ENCODE assay signal across 31 cellular contexts in the genomic region with DNA sequence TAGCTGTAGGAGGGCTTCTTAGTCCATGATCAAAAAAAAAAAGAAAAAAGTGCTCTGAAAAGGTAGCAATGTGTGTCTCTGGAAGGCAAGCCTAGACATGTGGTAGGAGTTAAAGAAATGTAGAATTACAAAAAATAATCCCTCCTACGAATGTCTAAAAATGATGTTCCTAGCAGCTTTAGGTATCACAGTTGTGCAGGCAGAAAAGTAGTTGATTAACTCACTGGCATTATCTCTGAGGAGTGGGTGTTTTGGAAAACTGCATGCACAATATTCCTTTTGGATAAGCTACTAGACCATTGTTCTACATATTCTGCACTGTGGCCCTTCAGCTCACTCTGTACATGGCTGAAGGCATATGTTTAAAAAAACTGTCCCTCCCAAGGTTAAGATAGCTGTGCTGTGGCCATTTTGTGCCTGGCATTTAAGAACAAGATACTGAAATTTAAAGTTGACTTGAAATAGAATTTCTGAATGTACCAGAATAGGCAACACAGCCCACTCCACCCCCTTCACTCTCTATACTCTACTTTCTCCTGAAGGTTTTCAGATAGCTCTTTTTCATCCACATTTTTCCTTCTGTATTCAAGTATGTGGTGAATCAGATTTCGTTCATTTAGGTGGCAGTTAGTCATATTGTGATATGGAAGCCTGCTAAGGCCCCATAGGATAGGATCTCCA.
"Had no signal": no experiment of that assay in that cellular context is flagged by ENCODE, and none has a peak within 500 bp of the region (broad histone marks: within the 10 kb centered on the region; RNA-seq: fewer than 3 reads in every experiment).

No MANE protein-coding gene starts in this region.

- H3K36me3 ChIP-seq: SJCRH30, WERI-Rb-1 had no signal

- H3K4me2 ChIP-seq: KMS-11 had no signal

- DNase-seq: activated CD4-positive, alpha-beta memory T cell treated with anti-CD3 and anti-CD28 coated beads, Interleukin-2, amount 10 ng/mL, durations not matched to agents 7 days and 5 days; activated CD4-positive, alpha-beta T cell treated with anti-CD3 and anti-CD28 coated beads for 1 hour; activated CD4-positive, alpha-beta T cell treated with anti-CD3 and anti-CD28 coated beads for 48 hours; activated CD4-positive, CD25-positive, alpha-beta regulatory T cell; activated CD8-positive, alpha-beta memory T cell treated with anti-CD3 and anti-CD28 coated beads for 24 hours; activated CD8-positive, alpha-beta memory T cell treated with anti-CD3 and anti-CD28 coated beads, Interleukin-2, amount 10 ng/mL, durations not matched to agents 7 days and 5 days; activated CD8-positive, alpha-beta memory T cell treated with anti-CD3 and anti-CD28 coated beads, Interleukin-2, amount 50 U/mL, for 48 hours; activated effector memory CD4-positive, alpha-beta T cell treated with anti-CD3 and anti-CD28 coated beads, Interleukin-2, amount 50 U/mL, for 16 hours; activated naive CD4-positive, alpha-beta T cell; activated naive CD4-positive, alpha-beta T cell treated with anti-CD3 and anti-CD28 coated beads, Interleukin-2, amount 50 U/mL, for 16 hours; activated naive CD8-positive, alpha-beta T cell treated with anti-CD3 and anti-CD28 coated beads for 36 hours; activated T-cell treated with anti-CD3 and anti-CD28 coated beads, Interleukin-2, amount 50 U/mL, for 72 hours; body of pancreas; MM.1S; MV-4-11; NCI-H1092; NCI-H1436 treated with DMSO at 0.1 percent for 48 hours; NCI-H1694 treated with DMSO at 0.1 percent for 48 hours; NCI-H2029; NCI-H2107; NCI-H226; NCI-H446 treated with DMSO at 0.1 percent for 48 hours; NCI-H524 treated with DMSO at 0.1 percent for 48 hours; SHP77; SJCRH30; T1000; WERI-Rb-1 had no signal

- H3K4me1 ChIP-seq: body of pancreas, SJCRH30 had no signal

- H3K27ac ChIP-seq: body of pancreas, KMS-11, SJCRH30, SK-N-MC, WERI-Rb-1 had no signal

- H3K27me3 ChIP-seq: body of pancreas, SJCRH30 had no signal

- H3K9ac ChIP-seq: KMS-11 had no signal

- H3K9me3 ChIP-seq: SJCRH30 had no signal

- ATAC-seq: activated CD8-positive, alpha-beta memory T cell treated with anti-CD3 and anti-CD28 coated beads, Interleukin-2, amount 10 ng/mL, durations not matched to agents 7 days and 5 days; activated T-cell treated with anti-CD3 and anti-CD28 coated beads, Interleukin-2, amount 50 U/mL, for 72 hours; activated T-helper 17 cell treated with anti-CD3 and anti-CD28 coated beads, Interleukin-2, amount 50 U/mL, for 72 hours; body of pancreas; Panc1 had no signal

- H3K4me3 ChIP-seq: body of pancreas, SJCRH30, SK-N-MC had no signal
